In genomic region chr5:93583799-93584530, GRCh38 we compare ENCODE assay signal across 8 cellular contexts. TPM values are rescaled to one million over a fixed set of nuclear protein-coding genes. Genes with fewer than 3 reads are reported as not detected.
DNase-seq lines count a peak whose midpoint lies in the region; ATAC-seq and TF ChIP-seq lines count a peak whose summit lies in the region.

No MANE protein-coding gene starts in this region.

- intact Hi-C loops in activated B cell treated with CpG ODN at 0.5 μM for 24 hours (cut with micrococcal nuclease): loop anchor here (2.0 to 10.0 kb wide), 3 partner anchors 13 to 1271 kb away; no protein-coding TSS in a partner anchor

- H3K27ac Mint-ChIP-seq in activated B cell treated with CpG ODN at 0.5 μM for 24 hours (no peak overlapping the region), neural progenitor cell (no peak overlapping the region)

- H3K4me1 ChIP-seq in neural progenitor cell: peaks cover 13% of the 10 kb centered on the region

- H3K4me3 ChIP-seq in neural progenitor cell: peak overlapping the region; percentile 82

- ATAC-seq in GM18907 (IDR thresholded peaks at IDR 0.05; ENCODE audit: unreplicated experiment): peak; percentile 36
- ATAC-seq in activated B cell treated with CpG ODN at 0.5 μM for 24 hours (ENCODE audit: low read depth): peak; percentile 32

- CTCF ChIA-PET in activated B cell treated with CpG ODN at 0.5 μM for 24 hours (lab: Charles Lee): interaction anchor here (1.3 kb wide), 1 partner anchor 23 kb away, joined by 3 read pairs; no protein-coding TSS in a partner anchor

- DNase-seq in CD1c-positive myeloid dendritic cell (ENCODE audit: extremely low spot score) (peak; percentile 57), HuH-7.5 (ENCODE audit: low spot score) (peak; percentile 75), activated B cell treated with CpG ODN at 0.5 μM for 24 hours (no peak), fibroblast of peridontal ligament (ENCODE audit: extremely low read depth) (peak; percentile 56), neural progenitor cell (ENCODE audit: low spot score) (peak; percentile 89), NCI-H128 (lab: John Stamatoyannopoulos, UW; ENCODE audit: unreplicated experiment) (no peak), occipital lobe (lab: John Stamatoyannopoulos, UW) (no peak)

- H3K36me3 ChIP-seq in neural progenitor cell: no peaks in the 10 kb centered on the region

- POLR2A ChIA-PET in activated B cell treated with CpG ODN at 0.5 μM for 24 hours (lab: Charles Lee): no interaction called here

- H2AFZ ChIP-seq in neural progenitor cell (replicated peaks): no peak overlapping the region

- no peak overlapping the region for H3K27ac ChIP-seq in neural progenitor cell

- peaks cover 3% of the 10 kb centered on the region for H3K36me3 Mint-ChIP-seq in activated B cell treated with CpG ODN at 0.5 μM for 24 hours (ENCODE audit: low read depth)
- H3K36me3 Mint-ChIP-seq in neural progenitor cell: peaks cover 28% of the 10 kb centered on the region

- H3K27me3 Mint-ChIP-seq in activated B cell treated with CpG ODN at 0.5 μM for 24 hours (peaks cover 33% of the 10 kb centered on the region), neural progenitor cell (ENCODE audit: insufficient read depth, low read depth) (peaks cover 27% of the 10 kb centered on the region)

- peaks cover 22% of the 10 kb centered on the region for H3K79me2 ChIP-seq in neural progenitor cell (ENCODE audit: low read depth)

- no peaks in the 10 kb centered on the region for H3K9me3 ChIP-seq in neural progenitor cell (ENCODE audit: low read depth)

- no peak overlapping the region for H3K9ac ChIP-seq in neural progenitor cell

- no peak for TF ChIP-seq CTCF in activated B cell treated with CpG ODN at 0.5 μM for 24 hours (IDR thresholded peaks at IDR 0.05)
- no peak for TF ChIP-seq CTCF in neural progenitor cell (IDR thresholded peaks at IDR 0.05)

- H3K9me3 Mint-ChIP-seq in activated B cell treated with CpG ODN at 0.5 μM for 24 hours (no peaks in the 10 kb centered on the region), neural progenitor cell (peaks cover 6% of the 10 kb centered on the region)

- H3K4me2 ChIP-seq in neural progenitor cell: peak overlapping the region; percentile 86

- H3K4me3 Mint-ChIP-seq in activated B cell treated with CpG ODN at 0.5 μM for 24 hours: peak overlapping the region; percentile 48
- H3K4me3 Mint-ChIP-seq in neural progenitor cell: peak overlapping the region; percentile 77

- H3F3A ChIP-seq in neural progenitor cell (ENCODE audit: low read depth): peaks cover 38% of the 10 kb centered on the region

- H3K4me1 Mint-ChIP-seq in activated B cell treated with CpG ODN at 0.5 μM for 24 hours: peaks cover 31% of the 10 kb centered on the region
- H3K4me1 Mint-ChIP-seq in neural progenitor cell: peaks cover 13% of the 10 kb centered on the region

- peaks cover 85% of the 10 kb centered on the region for H3K27me3 ChIP-seq in neural progenitor cell

- peaks cover 33% of the 10 kb centered on the region for H4K20me1 ChIP-seq in neural progenitor cell (ENCODE audit: low read depth)

RNA-seq across cellular contexts. Expression of gene NR2F1, which starts 0.9 kb away (rescaled TPM):
- not detected in 2 replicates for total RNA-seq in activated B cell treated with CpG ODN at 0.5 μM for 24 hours
- 9.1 and 21.1 TPM in 2 replicates for total RNA-seq in neural progenitor cell (ENCODE audit: low replicate concordance)
- total RNA-seq in occipital lobe: 121 TPM

RNA-seq across cellular contexts. Expression of gene NR2F1-AS1, which starts 2.9 kb away (rescaled TPM):
- 0.15 TPM in 1 of 2 replicates, not detected in the other for total RNA-seq in activated B cell treated with CpG ODN at 0.5 μM for 24 hours
- total RNA-seq in neural progenitor cell (ENCODE audit: low replicate concordance): 8.3 and 9.3 TPM in 2 replicates
- total RNA-seq in occipital lobe: 109 TPM

Comparison
In these comparisons a context has a peak if more than half of its experiments do, and no peak if none do; other contexts are left out.
1. DNase-seq: peak in CD1c-positive myeloid dendritic cell (single experiment), HuH-7.5 (single experiment), fibroblast of peridontal ligament (single experiment) and neural progenitor cell (single experiment); none in activated B cell treated with CpG ODN at 0.5 μM for 24 hours (single experiment), NCI-H128 (single experiment) and occipital lobe (single experiment).
2. RNA of gene NR2F1-AS1, which starts 2.9 kb away (total RNA-seq): 109 TPM in occipital lobe (single experiment); 8.3 to 9.3 TPM in neural progenitor cell and 0.15 TPM in activated B cell treated with CpG ODN at 0.5 μM for 24 hours; every median in the first group is over 10 times any median in the second.